ENCODE assay signal across 6 cellular contexts in the genomic region with DNA sequence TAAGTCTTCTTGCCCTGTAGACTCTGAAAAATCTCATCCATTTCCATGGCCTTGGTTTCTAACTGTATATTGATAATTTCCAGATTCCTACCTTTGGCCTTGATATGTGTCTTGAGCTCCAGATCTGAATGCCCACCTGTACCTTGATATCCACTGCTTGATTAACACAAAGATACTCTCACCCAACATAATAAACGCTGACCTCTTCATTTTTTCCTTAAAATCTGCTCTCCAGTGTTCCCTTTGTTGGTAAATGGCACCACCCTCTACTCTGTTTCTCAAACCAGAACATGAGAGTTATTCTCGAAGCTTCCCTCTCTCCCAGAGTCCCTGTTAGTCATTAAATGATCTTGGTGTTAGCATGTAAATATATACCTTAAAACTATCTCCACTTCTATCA.
"Had no signal": no experiment of that assay in that cellular context is flagged by ENCODE, and none has a peak within 500 bp of the region (broad histone marks: within the 10 kb centered on the region; RNA-seq: fewer than 3 reads in every experiment).

No MANE protein-coding gene starts in this region.

- H3K9ac ChIP-seq: KMS-11 had no signal

- DNase-seq: Kasumi-1, KBM-7, KG1 had no signal

- H3K4me2 ChIP-seq: KMS-11 had no signal

- FAIRE-seq: HTR-8/SVneo had no signal

- H3K27ac ChIP-seq: HL-60, KMS-11 had no signal
